ENCODE assay signal across 8 cellular contexts in genomic region chr9:108160039-108160438, GRCh38.
"Had no signal": no experiment of that assay in that cellular context is flagged by ENCODE, and none has a peak within 500 bp of the region (broad histone marks: within the 10 kb centered on the region; RNA-seq: fewer than 3 reads in every experiment).

No MANE protein-coding gene starts in this region.

- H3K9me3 Mint-ChIP-seq: GM23338 had no signal

- H3K4me3 ChIP-seq: GM23338, HAP-1 had no signal

- H3K36me3 ChIP-seq: HAP-1 had no signal

- H3K36me3 Mint-ChIP-seq: IgD-negative memory B cell had no signal

- H3K4me1 ChIP-seq: HAP-1 had no signal

- ATAC-seq: GM23338, HCT116, HepG2 had no signal

- H3K4me3 Mint-ChIP-seq: GM23338, HFFc6, IgD-negative memory B cell had no signal

- H3K27me3 Mint-ChIP-seq: IgD-negative memory B cell had no signal

- H3K27ac Mint-ChIP-seq: GM23338, HFFc6, IgD-negative memory B cell had no signal

- H3K9me3 ChIP-seq: HAP-1 had no signal

- H3K27ac ChIP-seq: HL-60 had no signal

- H3K4me2 ChIP-seq: GM23338 had no signal

- DNase-seq: H7, HFFc6 had no signal

- H3K4me1 Mint-ChIP-seq: IgD-negative memory B cell had no signal
